Comparison of ENCODE assay signal across 17 cellular contexts in genomic region chr5:155332618-155333017, GRCh38.
DNase-seq lines count a peak whose midpoint lies in the region; ATAC-seq and TF ChIP-seq lines count a peak whose summit lies in the region.
"Had no signal": no experiment of that assay in that cellular context is flagged by ENCODE, and none has a peak within 500 bp of the region (broad histone marks: within the 10 kb centered on the region; RNA-seq: fewer than 3 reads in every experiment).

No MANE protein-coding gene starts in this region.

- POLR2A ChIA-PET in CD8-positive, alpha-beta T cell (lab: Charles Lee) = no interaction called here

- CTCF ChIA-PET in CD8-positive, alpha-beta T cell (lab: Charles Lee) = no interaction called here

- DNase-seq in left cardiac atrium (peak; percentile 24), glomerular visceral epithelial cell (ENCODE audit: extremely low spot score) (no peak), SKM-1 (lab: John Stamatoyannopoulos, UW; ENCODE audit: unreplicated experiment) (no peak)
- DNase-seq in CD8-positive, alpha-beta T cell = no peak
- DNase-seq: activated CD4-positive, alpha-beta T cell treated with anti-CD3 and anti-CD28 coated beads, Interleukin-2, amount 10 ng/mL, durations not matched to agents 24 days and 14 days; AML-193; amniotic stem cell; DMS53; naive thymus-derived CD4-positive, alpha-beta T cell; NCI-H1092 treated with DMSO at 0.1 percent for 48 hours; PC-3; T-cell had no signal

- H3K4me3 Mint-ChIP-seq in CD8-positive, alpha-beta T cell = no peak overlapping the region
- H3K4me3 Mint-ChIP-seq: activated CD4-positive, alpha-beta T cell treated with anti-CD3 and anti-CD28 coated beads, Interleukin-2, amount 10 ng/mL, durations not matched to agents 24 days and 14 days; naive thymus-derived CD4-positive, alpha-beta T cell; T-cell had no signal

- TF ChIP-seq CTCF in CD8-positive, alpha-beta T cell (IDR thresholded peaks at IDR 0.05) = no peak

- H3K27me3 Mint-ChIP-seq in CD8-positive, alpha-beta T cell (ENCODE audit: low read depth) = peaks cover 2% of the 10 kb centered on the region
- H3K27me3 Mint-ChIP-seq: activated CD4-positive, alpha-beta T cell treated with anti-CD3 and anti-CD28 coated beads, Interleukin-2, amount 10 ng/mL, durations not matched to agents 24 days and 14 days had no signal

- peaks cover 2% of the 10 kb centered on the region for H3K9me3 Mint-ChIP-seq in CD8-positive, alpha-beta T cell
- H3K9me3 Mint-ChIP-seq: activated CD4-positive, alpha-beta T cell treated with anti-CD3 and anti-CD28 coated beads, Interleukin-2, amount 10 ng/mL, durations not matched to agents 24 days and 14 days; T-cell had no signal

- H3K4me3 ChIP-seq in CD8-positive, alpha-beta T cell (ENCODE audit: low read depth, low read length) = no peak overlapping the region

- H3K4me1 Mint-ChIP-seq in CD8-positive, alpha-beta T cell (ENCODE audit: low read depth) = no peaks in the 10 kb centered on the region
- H3K4me1 Mint-ChIP-seq: activated CD4-positive, alpha-beta T cell treated with anti-CD3 and anti-CD28 coated beads, Interleukin-2, amount 10 ng/mL, durations not matched to agents 24 days and 14 days; naive thymus-derived CD4-positive, alpha-beta T cell; T-cell had no signal

- no peaks in the 10 kb centered on the region for H3K4me1 ChIP-seq in CD8-positive, alpha-beta T cell (ENCODE audit: insufficient read depth, low read length)

- no peak overlapping the region for H3K27ac Mint-ChIP-seq in CD8-positive, alpha-beta T cell
- H3K27ac Mint-ChIP-seq: activated CD4-positive, alpha-beta T cell treated with anti-CD3 and anti-CD28 coated beads, Interleukin-2, amount 10 ng/mL, durations not matched to agents 24 days and 14 days; naive thymus-derived CD4-positive, alpha-beta T cell; T-cell had no signal

- no peak overlapping the region for H3K27ac ChIP-seq in CD8-positive, alpha-beta T cell (ENCODE audit: low read depth, low read length)

- H3K36me3 Mint-ChIP-seq in CD8-positive, alpha-beta T cell = no peaks in the 10 kb centered on the region
- H3K36me3 Mint-ChIP-seq: naive thymus-derived CD4-positive, alpha-beta T cell; T-cell had no signal

- intact Hi-C loops in left cardiac atrium (cut with DNase I) = no loop called here
- intact Hi-C loops in CD8-positive, alpha-beta T cell (cut with DNase I, micrococcal nuclease) = no loop called here

- H3K9me3 ChIP-seq in CD8-positive, alpha-beta T cell (ENCODE audit: low read length) = no peaks in the 10 kb centered on the region

- no peaks in the 10 kb centered on the region for H3K27me3 ChIP-seq in CD8-positive, alpha-beta T cell (ENCODE audit: insufficient read depth, low read length)

- no peaks in the 10 kb centered on the region for H3K36me3 ChIP-seq in CD8-positive, alpha-beta T cell (ENCODE audit: insufficient read depth, low read length)

- ATAC-seq in GM18499 (IDR thresholded peaks at IDR 0.05; ENCODE audit: insufficient read depth, unreplicated experiment) (peak; percentile 91), GM21390 (IDR thresholded peaks at IDR 0.05; ENCODE audit: unreplicated experiment) (peak; percentile 93), HG03066 (IDR thresholded peaks at IDR 0.05; ENCODE audit: low read depth, unreplicated experiment) (peak; percentile 64), left cardiac atrium (no peak), GM21367 (IDR thresholded peaks at IDR 0.05; ENCODE audit: unreplicated experiment) (no peak)
- no peak for ATAC-seq in CD8-positive, alpha-beta T cell
- ATAC-seq: esophagus mucosa; naive thymus-derived CD4-positive, alpha-beta T cell; PC-3; T-cell had no signal

Comparison
In these comparisons a context has a peak if more than half of its experiments do, and no peak if none do; other contexts are left out.
1. ATAC-seq: peak in GM18499 (single experiment), GM21390 (single experiment) and HG03066 (single experiment); none in left cardiac atrium (0 of 2), GM21367 (single experiment) and CD8-positive, alpha-beta T cell (single experiment).